Comparison of ENCODE assay signal across 13 cellular contexts in the genomic region with DNA sequence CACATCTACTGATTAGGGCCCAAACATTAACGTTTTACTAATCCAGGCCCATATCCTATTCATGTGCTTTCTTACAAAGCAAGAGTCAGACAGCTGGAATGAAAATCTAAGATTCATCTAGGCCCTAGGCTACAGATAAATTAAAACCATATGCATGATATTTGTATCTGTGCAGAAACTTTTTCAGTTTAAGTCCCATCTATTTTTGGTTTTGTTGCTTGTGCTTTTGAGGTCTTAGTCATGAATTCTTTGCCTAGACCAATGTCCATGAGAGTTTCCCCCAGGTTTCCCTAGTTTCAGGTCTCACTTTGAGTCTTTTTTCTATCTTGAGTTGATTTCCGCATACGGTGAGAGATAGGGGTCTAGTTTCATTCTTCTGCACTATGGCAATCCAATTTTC. TPM values are rescaled to one million over a fixed set of nuclear protein-coding genes. Genes with fewer than 3 reads are reported as not detected.
DNase-seq lines count a peak whose midpoint lies in the region; TF ChIP-seq lines count a peak whose summit lies in the region.
"Had no signal": no experiment of that assay in that cellular context is flagged by ENCODE, and none has a peak within 500 bp of the region (broad histone marks: within the 10 kb centered on the region; RNA-seq: fewer than 3 reads in every experiment).

No MANE protein-coding gene starts in this region.

- H3K27ac ChIP-seq in AG04450 (ENCODE audit: low read depth, low read length) (peak overlapping the region; percentile 65), VCaP (peak overlapping the region; percentile 9; the same call in 1 of the 2 replicates), PC-9 (no peak overlapping the region)
- H3K27ac ChIP-seq: heart right ventricle, tibial artery had no signal

- H3K9me2 ChIP-seq in PC-9 (ENCODE audit: insufficient read depth): no peaks in the 10 kb centered on the region

- CTCF ChIA-PET in AG04450 (lab: Charles Lee): interaction anchor here (0.6 to 1.1 kb wide), 3 partner anchors 10 to 116 kb away, joined by 3 to 4 read pairs (median 3); a partner anchor contains a TSS
- CTCF ChIA-PET in PC-9 (lab: Charles Lee): no interaction called here

- no peaks in the 10 kb centered on the region for H3K27me3 ChIP-seq in AG04450 (ENCODE audit: control insufficient read depth, insufficient read depth, low read length)
- H3K27me3 ChIP-seq in PC-9 (ENCODE audit: insufficient read depth, low read depth): no peaks in the 10 kb centered on the region
- H3K27me3 ChIP-seq: heart right ventricle, tibial artery had no signal

- no peaks in the 10 kb centered on the region for H3K9me3 ChIP-seq in AG04450 (ENCODE audit: control insufficient read depth, insufficient read depth, low read length)
- no peaks in the 10 kb centered on the region for H3K9me3 ChIP-seq in PC-9 (ENCODE audit: insufficient read depth, low read depth)
- H3K9me3 ChIP-seq: heart right ventricle, tibial artery had no signal

- TF ChIP-seq CTCF in AG04450 (IDR thresholded peaks at IDR 0.05; ENCODE audit: low read depth, low read length) (no peak), VCaP (conservative IDR thresholded peaks at IDR 0.05) (no peak), foreskin fibroblast (IDR thresholded peaks at IDR 0.05; ENCODE audit: low read depth, low read length) (no peak), PC-9 (conservative IDR thresholded peaks at IDR 0.05) (no peak)

- H3K4me1 ChIP-seq in PC-9 (replicated peaks; ENCODE audit: insufficient read depth): no peaks in the 10 kb centered on the region

- intact Hi-C loops in PC-9 (cut with micrococcal nuclease; ENCODE audit: unreplicated experiment): no loop called here

- peaks cover 100% of the 10 kb centered on the region for H3K79me2 ChIP-seq in PC-9 (ENCODE audit: low read depth)

- peaks cover 7% of the 10 kb centered on the region; the same call in 1 of the 2 replicates for H3F3A ChIP-seq in PC-9 (ENCODE audit: insufficient read depth, low read depth)

- peak; percentile 59 for DNase-seq in AG04450 (ENCODE audit: low read depth, low spot score)
- peak; percentile 76 for DNase-seq in GM03348 (ENCODE audit: low spot score)
- peak; percentile 79 to 89 for DNase-seq in foreskin fibroblast
- DNase-seq in NCI-H1417 (lab: John Stamatoyannopoulos, UW): no peak
- DNase-seq in PC-9: no peak
- no peak for DNase-seq in retina
- no peak for DNase-seq in NCI-H146 (lab: John Stamatoyannopoulos, UW)
- DNase-seq: activated gamma-delta T cell; CD4-positive, alpha-beta memory T cell; heart right ventricle; KBM-7; tibial artery had no signal

- peaks cover 98% of the 10 kb centered on the region for H4K20me1 ChIP-seq in PC-9 (ENCODE audit: insufficient read depth)

- POLR2A ChIA-PET in AG04450 (lab: Yijun Ruan, JAX) (interaction anchor here (0.7 kb wide), 1 partner anchor 118 kb away, joined by 3 read pairs; no protein-coding TSS in a partner anchor), PC-9 (lab: Charles Lee; ENCODE audit: unreplicated experiment) (interaction anchor here (0.7 kb wide), 1 partner anchor 16 kb away, joined by 5 read pairs; no protein-coding TSS in a partner anchor)

- H3K4me2 ChIP-seq in PC-9: no peak overlapping the region

- H3K4me3 ChIP-seq in AG04450 (ENCODE audit: low read depth, low read length): no peak overlapping the region
- peak overlapping the region in 1 of 2 donors; percentile 3 for H3K4me3 ChIP-seq in foreskin fibroblast (ENCODE audit: low read depth in 1 of 2, low read length in 2 of 2)
- no peak overlapping the region for H3K4me3 ChIP-seq in PC-9
- H3K4me3 ChIP-seq: heart right ventricle, tibial artery had no signal

- H3K36me3 ChIP-seq in PC-9 (ENCODE audit: low read depth): peaks cover 24% of the 10 kb centered on the region; the same call in 1 of the 2 replicates
- H3K36me3 ChIP-seq: tibial artery had no signal

- BruUV-seq in PC-9 (replicated peaks; lab: Mats Ljungman, UMichigan): no TSS peak

- H2AFZ ChIP-seq in PC-9: no peak overlapping the region

RNA-seq across cellular contexts. Expression of a gene that starts 20.2 kb away (rescaled TPM):
- polyA plus RNA-seq in AG04450 (2011; rRNA removed): 36.8 and 40.5 TPM in 2 replicates
- 68.2 and 77.5 TPM in 2 replicates for polyA minus RNA-seq in AG04450 (2011; rRNA and poly(A)+ RNA removed)
- 83.3 and 104 TPM in 2 replicates for total RNA-seq in PC-9 (2021)

RNA-seq across cellular contexts. Expression of a gene that starts 47.3 kb away (rescaled TPM):
- 48.6 and 67.5 TPM in 2 replicates for polyA plus RNA-seq in AG04450 (2011; rRNA removed)
- 20.9 and 23.1 TPM in 2 replicates for polyA minus RNA-seq in AG04450 (2011; rRNA and poly(A)+ RNA removed)
- total RNA-seq in PC-9 (2021): 39.1 and 70.7 TPM in 2 replicates

RNA-seq across cellular contexts. Expression of a gene that starts 47.6 kb away (rescaled TPM):
- 3.8 and 4.0 TPM in 2 replicates for polyA plus RNA-seq in AG04450 (2011; rRNA removed)
- 5.0 and 6.6 TPM in 2 replicates for polyA minus RNA-seq in AG04450 (2011; rRNA and poly(A)+ RNA removed)
- total RNA-seq in PC-9 (2021): 4.8 and 5.5 TPM in 2 replicates

Comparison
In these comparisons a context has a peak if more than half of its experiments do, and no peak if none do; other contexts are left out.
1. DNase-seq: peak in AG04450 (single experiment), GM03348 (single experiment) and foreskin fibroblast (2 of 2); none in NCI-H1417 (0 of 3), PC-9 (0 of 2), retina (single experiment) and NCI-H146 (single experiment).